1 cellular context compared by ENCODE assay signal in the genomic region with DNA sequence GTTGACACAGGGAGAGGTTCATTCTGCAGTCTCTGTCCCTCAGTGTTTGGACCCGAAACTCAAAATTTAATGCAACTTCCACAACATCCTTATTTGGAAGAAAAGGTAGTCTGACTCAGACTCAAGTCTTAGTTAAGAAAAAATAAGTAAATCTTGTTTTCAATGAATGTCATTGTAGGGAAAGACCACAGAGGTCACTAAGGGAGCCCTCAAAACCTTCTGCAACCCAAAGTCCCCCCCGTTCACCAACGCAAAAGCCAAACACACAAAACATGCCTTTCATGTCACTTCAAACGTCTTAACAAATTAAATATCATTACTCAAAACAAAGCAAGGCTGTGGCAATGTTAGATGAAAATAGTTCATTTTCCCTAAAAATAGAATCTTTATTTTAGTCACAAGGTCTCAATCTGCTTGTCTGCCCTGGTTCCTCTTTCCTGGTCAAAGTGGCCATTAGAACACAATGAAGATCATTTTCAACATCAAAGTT.
TF ChIP-seq lines count a peak whose summit lies in the region.

No MANE protein-coding gene starts in this region.

TF ChIP-seq in GM12878, 131 proteins besides CTCF, POLR2A, EP300 and RAD21 (continued from another document and continues in another):
- TF ChIP-seq, protein P1, sequence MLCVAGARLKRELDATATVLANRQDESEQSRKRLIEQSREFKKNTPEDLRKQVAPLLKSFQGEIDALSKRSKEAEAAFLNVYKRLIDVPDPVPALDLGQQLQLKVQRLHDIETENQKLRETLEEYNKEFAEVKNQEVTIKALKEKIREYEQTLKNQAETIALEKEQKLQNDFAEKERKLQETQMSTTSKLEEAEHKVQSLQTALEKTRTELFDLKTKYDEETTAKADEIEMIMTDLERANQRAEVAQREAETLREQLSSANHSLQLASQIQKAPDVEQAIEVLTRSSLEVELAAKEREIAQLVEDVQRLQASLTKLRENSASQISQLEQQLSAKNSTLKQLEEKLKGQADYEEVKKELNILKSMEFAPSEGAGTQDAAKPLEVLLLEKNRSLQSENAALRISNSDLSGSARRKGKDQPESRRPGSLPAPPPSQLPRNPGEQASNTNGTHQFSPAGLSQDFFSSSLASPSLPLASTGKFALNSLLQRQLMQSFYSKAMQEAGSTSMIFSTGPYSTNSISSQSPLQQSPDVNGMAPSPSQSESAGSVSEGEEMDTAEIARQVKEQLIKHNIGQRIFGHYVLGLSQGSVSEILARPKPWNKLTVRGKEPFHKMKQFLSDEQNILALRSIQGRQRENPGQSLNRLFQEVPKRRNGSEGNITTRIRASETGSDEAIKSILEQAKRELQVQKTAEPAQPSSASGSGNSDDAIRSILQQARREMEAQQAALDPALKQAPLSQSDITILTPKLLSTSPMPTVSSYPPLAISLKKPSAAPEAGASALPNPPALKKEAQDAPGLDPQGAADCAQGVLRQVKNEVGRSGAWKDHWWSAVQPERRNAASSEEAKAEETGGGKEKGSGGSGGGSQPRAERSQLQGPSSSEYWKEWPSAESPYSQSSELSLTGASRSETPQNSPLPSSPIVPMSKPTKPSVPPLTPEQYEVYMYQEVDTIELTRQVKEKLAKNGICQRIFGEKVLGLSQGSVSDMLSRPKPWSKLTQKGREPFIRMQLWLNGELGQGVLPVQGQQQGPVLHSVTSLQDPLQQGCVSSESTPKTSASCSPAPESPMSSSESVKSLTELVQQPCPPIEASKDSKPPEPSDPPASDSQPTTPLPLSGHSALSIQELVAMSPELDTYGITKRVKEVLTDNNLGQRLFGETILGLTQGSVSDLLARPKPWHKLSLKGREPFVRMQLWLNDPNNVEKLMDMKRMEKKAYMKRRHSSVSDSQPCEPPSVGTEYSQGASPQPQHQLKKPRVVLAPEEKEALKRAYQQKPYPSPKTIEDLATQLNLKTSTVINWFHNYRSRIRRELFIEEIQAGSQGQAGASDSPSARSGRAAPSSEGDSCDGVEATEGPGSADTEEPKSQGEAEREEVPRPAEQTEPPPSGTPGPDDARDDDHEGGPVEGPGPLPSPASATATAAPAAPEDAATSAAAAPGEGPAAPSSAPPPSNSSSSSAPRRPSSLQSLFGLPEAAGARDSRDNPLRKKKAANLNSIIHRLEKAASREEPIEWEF (IDR thresholded peaks at IDR 0.05; ENCODE audit: insufficient replicate concordance, low read depth, low read length) = no peak
- peak in 1 of 2 experiments; percentile 51; a peak in 1 of 4 replicates for TF ChIP-seq ETV6 (conservative IDR thresholded peaks at IDR 0.05 in 1 of 2, IDR thresholded peaks at IDR 0.05 in 1 of 2; ENCODE audit: borderline replicate concordance in 1 of 2, low read depth in 1 of 2)
- no peak for TF ChIP-seq SMC3 (IDR thresholded peaks at IDR 0.05; ENCODE audit: borderline replicate concordance, low read length)
- TF ChIP-seq, protein P2, sequence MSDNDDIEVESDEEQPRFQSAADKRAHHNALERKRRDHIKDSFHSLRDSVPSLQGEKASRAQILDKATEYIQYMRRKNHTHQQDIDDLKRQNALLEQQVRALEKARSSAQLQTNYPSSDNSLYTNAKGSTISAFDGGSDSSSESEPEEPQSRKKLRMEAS (IDR thresholded peaks at IDR 0.05; ENCODE audit: low read depth, low read length) = no peak
- TF ChIP-seq PAX8 (IDR thresholded peaks at IDR 0.05) = no peak
- no peak for TF ChIP-seq SREBF1 (IDR thresholded peaks at IDR 0.05; ENCODE audit: low read length)
- TF ChIP-seq HDAC6 (IDR thresholded peaks at IDR 0.05; ENCODE audit: unreplicated experiment) = no peak
- TF ChIP-seq KDM1A (IDR thresholded peaks at IDR 0.05; ENCODE audit: borderline replicate concordance) = no peak
- TF ChIP-seq STAT3 (IDR thresholded peaks at IDR 0.05; ENCODE audit: low read depth, low read length) = peak; percentile 86; the same call in 1 of the 2 replicates
- TF ChIP-seq MXI1 (IDR thresholded peaks at IDR 0.05; ENCODE audit: low read depth, low read length) = peak; percentile 30; the same call in 1 of the 2 replicates
- TF ChIP-seq IKZF2 (IDR thresholded peaks at IDR 0.05) = peak; percentile 97
- peak; percentile 99 for TF ChIP-seq MTA2 (IDR thresholded peaks at IDR 0.05; ENCODE audit: low read depth)
- TF ChIP-seq, protein P3, sequence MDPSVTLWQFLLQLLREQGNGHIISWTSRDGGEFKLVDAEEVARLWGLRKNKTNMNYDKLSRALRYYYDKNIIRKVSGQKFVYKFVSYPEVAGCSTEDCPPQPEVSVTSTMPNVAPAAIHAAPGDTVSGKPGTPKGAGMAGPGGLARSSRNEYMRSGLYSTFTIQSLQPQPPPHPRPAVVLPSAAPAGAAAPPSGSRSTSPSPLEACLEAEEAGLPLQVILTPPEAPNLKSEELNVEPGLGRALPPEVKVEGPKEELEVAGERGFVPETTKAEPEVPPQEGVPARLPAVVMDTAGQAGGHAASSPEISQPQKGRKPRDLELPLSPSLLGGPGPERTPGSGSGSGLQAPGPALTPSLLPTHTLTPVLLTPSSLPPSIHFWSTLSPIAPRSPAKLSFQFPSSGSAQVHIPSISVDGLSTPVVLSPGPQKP (IDR thresholded peaks at IDR 0.05; ENCODE audit: low read depth, low read length) = 0 out of 2 replicates have a peak, but pooled peaks have one; percentile 25
- peak; percentile 93 for TF ChIP-seq ATF7 (IDR thresholded peaks at IDR 0.05; ENCODE audit: low read depth)
- TF ChIP-seq, protein P4, sequence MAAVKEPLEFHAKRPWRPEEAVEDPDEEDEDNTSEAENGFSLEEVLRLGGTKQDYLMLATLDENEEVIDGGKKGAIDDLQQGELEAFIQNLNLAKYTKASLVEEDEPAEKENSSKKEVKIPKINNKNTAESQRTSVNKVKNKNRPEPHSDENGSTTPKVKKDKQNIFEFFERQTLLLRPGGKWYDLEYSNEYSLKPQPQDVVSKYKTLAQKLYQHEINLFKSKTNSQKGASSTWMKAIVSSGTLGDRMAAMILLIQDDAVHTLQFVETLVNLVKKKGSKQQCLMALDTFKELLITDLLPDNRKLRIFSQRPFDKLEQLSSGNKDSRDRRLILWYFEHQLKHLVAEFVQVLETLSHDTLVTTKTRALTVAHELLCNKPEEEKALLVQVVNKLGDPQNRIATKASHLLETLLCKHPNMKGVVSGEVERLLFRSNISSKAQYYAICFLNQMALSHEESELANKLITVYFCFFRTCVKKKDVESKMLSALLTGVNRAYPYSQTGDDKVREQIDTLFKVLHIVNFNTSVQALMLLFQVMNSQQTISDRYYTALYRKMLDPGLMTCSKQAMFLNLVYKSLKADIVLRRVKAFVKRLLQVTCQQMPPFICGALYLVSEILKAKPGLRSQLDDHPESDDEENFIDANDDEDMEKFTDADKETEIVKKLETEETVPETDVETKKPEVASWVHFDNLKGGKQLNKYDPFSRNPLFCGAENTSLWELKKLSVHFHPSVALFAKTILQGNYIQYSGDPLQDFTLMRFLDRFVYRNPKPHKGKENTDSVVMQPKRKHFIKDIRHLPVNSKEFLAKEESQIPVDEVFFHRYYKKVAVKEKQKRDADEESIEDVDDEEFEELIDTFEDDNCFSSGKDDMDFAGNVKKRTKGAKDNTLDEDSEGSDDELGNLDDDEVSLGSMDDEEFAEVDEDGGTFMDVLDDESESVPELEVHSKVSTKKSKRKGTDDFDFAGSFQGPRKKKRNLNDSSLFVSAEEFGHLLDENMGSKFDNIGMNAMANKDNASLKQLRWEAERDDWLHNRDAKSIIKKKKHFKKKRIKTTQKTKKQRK (IDR thresholded peaks at IDR 0.05; ENCODE audit: low read depth, low read length) = no peak
- TF ChIP-seq HCFC1 (IDR thresholded peaks at IDR 0.05; ENCODE audit: low read length) = no peak
- TF ChIP-seq SP1 (IDR thresholded peaks at IDR 0.05; ENCODE audit: low read depth, low read length) = peak; percentile 56
- peak; percentile 61; the same call in 1 of the 2 replicates for TF ChIP-seq RAD51 (IDR thresholded peaks at IDR 0.05)
- TF ChIP-seq, protein P5, sequence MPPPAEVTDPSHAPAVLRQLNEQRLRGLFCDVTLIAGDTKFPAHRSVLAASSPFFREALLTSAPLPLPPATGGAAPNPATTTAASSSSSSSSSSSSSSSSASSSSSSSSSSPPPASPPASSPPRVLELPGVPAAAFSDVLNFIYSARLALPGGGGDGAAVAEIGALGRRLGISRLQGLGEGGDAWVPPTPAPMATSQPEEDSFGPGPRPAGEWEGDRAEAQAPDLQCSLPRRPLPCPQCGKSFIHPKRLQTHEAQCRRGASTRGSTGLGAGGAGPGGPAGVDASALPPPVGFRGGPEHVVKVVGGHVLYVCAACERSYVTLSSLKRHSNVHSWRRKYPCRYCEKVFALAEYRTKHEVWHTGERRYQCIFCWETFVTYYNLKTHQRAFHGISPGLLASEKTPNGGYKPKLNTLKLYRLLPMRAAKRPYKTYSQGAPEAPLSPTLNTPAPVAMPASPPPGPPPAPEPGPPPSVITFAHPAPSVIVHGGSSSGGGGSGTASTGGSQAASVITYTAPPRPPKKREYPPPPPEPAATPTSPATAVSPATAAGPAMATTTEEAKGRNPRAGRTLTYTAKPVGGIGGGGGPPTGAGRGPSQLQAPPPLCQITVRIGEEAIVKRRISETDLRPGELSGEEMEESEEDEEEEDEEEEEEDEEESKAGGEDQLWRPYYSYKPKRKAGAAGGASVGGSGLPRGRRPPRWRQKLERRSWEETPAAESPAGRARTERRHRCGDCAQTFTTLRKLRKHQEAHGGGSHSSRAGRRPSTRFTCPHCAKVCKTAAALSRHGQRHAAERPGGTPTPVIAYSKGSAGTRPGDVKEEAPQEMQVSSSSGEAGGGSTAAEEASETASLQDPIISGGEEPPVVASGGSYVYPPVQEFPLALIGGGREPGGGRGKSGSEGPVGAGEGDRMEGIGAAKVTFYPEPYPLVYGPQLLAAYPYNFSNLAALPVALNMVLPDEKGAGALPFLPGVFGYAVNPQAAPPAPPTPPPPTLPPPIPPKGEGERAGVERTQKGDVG (CRISPR knock-in tag; IDR thresholded peaks at IDR 0.05) = no peak
- no peak for TF ChIP-seq TARDBP (IDR thresholded peaks at IDR 0.05; ENCODE audit: borderline replicate concordance)
- peak; percentile 88 for TF ChIP-seq CBFB (IDR thresholded peaks at IDR 0.05; ENCODE audit: low read depth)
- TF ChIP-seq CBX5 (IDR thresholded peaks at IDR 0.05; ENCODE audit: low read depth) = 0 out of 2 replicates have a peak, but pooled peaks have one; percentile 74
- TF ChIP-seq SIX5 (IDR thresholded peaks at IDR 0.05; ENCODE audit: low read depth, low read length, severe bottlenecking) = no peak
- peak; percentile 94 for TF ChIP-seq JUNB (IDR thresholded peaks at IDR 0.05)
- TF ChIP-seq, protein P6, sequence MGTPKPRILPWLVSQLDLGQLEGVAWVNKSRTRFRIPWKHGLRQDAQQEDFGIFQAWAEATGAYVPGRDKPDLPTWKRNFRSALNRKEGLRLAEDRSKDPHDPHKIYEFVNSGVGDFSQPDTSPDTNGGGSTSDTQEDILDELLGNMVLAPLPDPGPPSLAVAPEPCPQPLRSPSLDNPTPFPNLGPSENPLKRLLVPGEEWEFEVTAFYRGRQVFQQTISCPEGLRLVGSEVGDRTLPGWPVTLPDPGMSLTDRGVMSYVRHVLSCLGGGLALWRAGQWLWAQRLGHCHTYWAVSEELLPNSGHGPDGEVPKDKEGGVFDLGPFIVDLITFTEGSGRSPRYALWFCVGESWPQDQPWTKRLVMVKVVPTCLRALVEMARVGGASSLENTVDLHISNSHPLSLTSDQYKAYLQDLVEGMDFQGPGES (IDR thresholded peaks at IDR 0.05) = no peak
- no peak for TF ChIP-seq ASH2L (IDR thresholded peaks at IDR 0.05; ENCODE audit: borderline replicate concordance, low read depth)
- TF ChIP-seq POU2F2 (IDR thresholded peaks at IDR 0.05; ENCODE audit: borderline replicate concordance, low read depth, low read length) = 0 out of 3 replicates have a peak, but pooled peaks have one; percentile 52
- peak; percentile 92 for TF ChIP-seq ZBED1 (IDR thresholded peaks at IDR 0.05; ENCODE audit: borderline replicate concordance)
- TF ChIP-seq, protein P7, sequence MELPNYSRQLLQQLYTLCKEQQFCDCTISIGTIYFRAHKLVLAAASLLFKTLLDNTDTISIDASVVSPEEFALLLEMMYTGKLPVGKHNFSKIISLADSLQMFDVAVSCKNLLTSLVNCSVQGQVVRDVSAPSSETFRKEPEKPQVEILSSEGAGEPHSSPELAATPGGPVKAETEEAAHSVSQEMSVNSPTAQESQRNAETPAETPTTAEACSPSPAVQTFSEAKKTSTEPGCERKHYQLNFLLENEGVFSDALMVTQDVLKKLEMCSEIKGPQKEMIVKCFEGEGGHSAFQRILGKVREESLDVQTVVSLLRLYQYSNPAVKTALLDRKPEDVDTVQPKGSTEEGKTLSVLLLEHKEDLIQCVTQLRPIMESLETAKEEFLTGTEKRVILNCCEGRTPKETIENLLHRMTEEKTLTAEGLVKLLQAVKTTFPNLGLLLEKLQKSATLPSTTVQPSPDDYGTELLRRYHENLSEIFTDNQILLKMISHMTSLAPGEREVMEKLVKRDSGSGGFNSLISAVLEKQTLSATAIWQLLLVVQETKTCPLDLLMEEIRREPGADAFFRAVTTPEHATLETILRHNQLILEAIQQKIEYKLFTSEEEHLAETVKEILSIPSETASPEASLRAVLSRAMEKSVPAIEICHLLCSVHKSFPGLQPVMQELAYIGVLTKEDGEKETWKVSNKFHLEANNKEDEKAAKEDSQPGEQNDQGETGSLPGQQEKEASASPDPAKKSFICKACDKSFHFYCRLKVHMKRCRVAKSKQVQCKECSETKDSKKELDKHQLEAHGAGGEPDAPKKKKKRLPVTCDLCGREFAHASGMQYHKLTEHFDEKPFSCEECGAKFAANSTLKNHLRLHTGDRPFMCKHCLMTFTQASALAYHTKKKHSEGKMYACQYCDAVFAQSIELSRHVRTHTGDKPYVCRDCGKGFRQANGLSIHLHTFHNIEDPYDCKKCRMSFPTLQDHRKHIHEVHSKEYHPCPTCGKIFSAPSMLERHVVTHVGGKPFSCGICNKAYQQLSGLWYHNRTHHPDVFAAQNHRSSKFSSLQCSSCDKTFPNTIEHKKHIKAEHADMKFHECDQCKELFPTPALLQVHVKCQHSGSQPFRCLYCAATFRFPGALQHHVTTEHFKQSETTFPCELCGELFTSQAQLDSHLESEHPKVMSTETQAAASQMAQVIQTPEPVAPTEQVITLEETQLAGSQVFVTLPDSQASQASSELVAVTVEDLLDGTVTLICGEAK (IDR thresholded peaks at IDR 0.05; ENCODE audit: borderline replicate concordance) = no peak
- TF ChIP-seq, protein P8, sequence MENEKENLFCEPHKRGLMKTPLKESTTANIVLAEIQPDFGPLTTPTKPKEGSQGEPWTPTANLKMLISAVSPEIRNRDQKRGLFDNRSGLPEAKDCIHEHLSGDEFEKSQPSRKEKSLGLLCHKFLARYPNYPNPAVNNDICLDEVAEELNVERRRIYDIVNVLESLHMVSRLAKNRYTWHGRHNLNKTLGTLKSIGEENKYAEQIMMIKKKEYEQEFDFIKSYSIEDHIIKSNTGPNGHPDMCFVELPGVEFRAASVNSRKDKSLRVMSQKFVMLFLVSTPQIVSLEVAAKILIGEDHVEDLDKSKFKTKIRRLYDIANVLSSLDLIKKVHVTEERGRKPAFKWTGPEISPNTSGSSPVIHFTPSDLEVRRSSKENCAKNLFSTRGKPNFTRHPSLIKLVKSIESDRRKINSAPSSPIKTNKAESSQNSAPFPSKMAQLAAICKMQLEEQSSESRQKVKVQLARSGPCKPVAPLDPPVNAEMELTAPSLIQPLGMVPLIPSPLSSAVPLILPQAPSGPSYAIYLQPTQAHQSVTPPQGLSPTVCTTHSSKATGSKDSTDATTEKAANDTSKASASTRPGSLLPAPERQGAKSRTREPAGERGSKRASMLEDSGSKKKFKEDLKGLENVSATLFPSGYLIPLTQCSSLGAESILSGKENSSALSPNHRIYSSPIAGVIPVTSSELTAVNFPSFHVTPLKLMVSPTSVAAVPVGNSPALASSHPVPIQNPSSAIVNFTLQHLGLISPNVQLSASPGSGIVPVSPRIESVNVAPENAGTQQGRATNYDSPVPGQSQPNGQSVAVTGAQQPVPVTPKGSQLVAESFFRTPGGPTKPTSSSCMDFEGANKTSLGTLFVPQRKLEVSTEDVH (IDR thresholded peaks at IDR 0.05; ENCODE audit: low read depth, partially characterized antibody) = peak; percentile 26
